ENCODE assay signal across 8 cellular contexts in genomic region chr11:114399903-114400221, GRCh38. TPM values are rescaled to one million over a fixed set of nuclear protein-coding genes. Genes with fewer than 3 reads are reported as not detected.
DNase-seq lines count a peak whose midpoint lies in the region; ATAC-seq and TF ChIP-seq lines count a peak whose summit lies in the region.

No MANE protein-coding gene starts in this region.

- H3K4me3 Mint-ChIP-seq in activated T-cell treated with anti-CD3 and anti-CD28 coated beads, Interleukin-2, amount 50 U/mL, for 72 hours, result peak overlapping the region; percentile 91 to 99

- no peaks in the 10 kb centered on the region for H3K36me3 ChIP-seq in body of pancreas (replicated peaks in 1 of 2; ENCODE audit: insufficient read depth in 1 of 2, low read depth in 2 of 2)

- peak in 1 of 3 donors; percentile 63 for TF ChIP-seq POLR2A in body of pancreas (IDR thresholded peaks at IDR 0.05)

- no peaks in the 10 kb centered on the region for H3K27me3 ChIP-seq in body of pancreas

- peak overlapping the region; percentile 99 for H3K27ac Mint-ChIP-seq in activated T-cell treated with anti-CD3 and anti-CD28 coated beads, Interleukin-2, amount 50 U/mL, for 72 hours

- no peaks in the 10 kb centered on the region for H3K27me3 Mint-ChIP-seq in activated T-cell treated with anti-CD3 and anti-CD28 coated beads, Interleukin-2, amount 50 U/mL, for 72 hours (ENCODE audit: low read depth)

- intact Hi-C loops in body of pancreas (cut with DNase I), result no loop called here

- peak in 1 of 7 experiments; percentile 8 for TF ChIP-seq CTCF in body of pancreas (IDR thresholded peaks at IDR 0.05)

- WGBS in body of pancreas, 2 donors, result 0 to 1% methylated on average over 9 to 23 of the region's 23 CpGs

- H3K4me1 Mint-ChIP-seq in activated T-cell treated with anti-CD3 and anti-CD28 coated beads, Interleukin-2, amount 50 U/mL, for 72 hours (ENCODE audit: low read depth), result peaks cover 54% of the 10 kb centered on the region

- H3K9me3 ChIP-seq in body of pancreas, result peaks cover 0 to 3% (median 0%) of the 10 kb centered on the region in 3 donors

- peak overlapping the region; percentile 96 to 99 (median 98) for H3K27ac ChIP-seq in body of pancreas
- H3K27ac ChIP-seq in temporal lobe (ENCODE audit: low read depth, low read length), result peak overlapping the region; percentile 90

- peaks cover 31% of the 10 kb centered on the region for H3K4me1 ChIP-seq in body of pancreas

- ATAC-seq in activated T-cell treated with anti-CD3 and anti-CD28 coated beads, Interleukin-2, amount 50 U/mL, for 72 hours (replicated peaks in 1 of 2), result peak in 1 of 2 donors; percentile 23
- ATAC-seq in HG02943 (IDR thresholded peaks at IDR 0.05; ENCODE audit: low read depth, unreplicated experiment) (peak; percentile 29), body of pancreas (peak; percentile 64), HG03108 (IDR thresholded peaks at IDR 0.05; ENCODE audit: unreplicated experiment) (no peak)

- H3K36me3 Mint-ChIP-seq in activated T-cell treated with anti-CD3 and anti-CD28 coated beads, Interleukin-2, amount 50 U/mL, for 72 hours (ENCODE audit: insufficient read depth in 2 of 2), result peaks cover 15 to 23% of the 10 kb centered on the region in 2 donors

- no peak for DNase-seq in activated T-cell treated with anti-CD3 and anti-CD28 coated beads, Interleukin-2, amount 50 U/mL, for 72 hours
- no peak for DNase-seq in activated T-cell treated with anti-CD3 and anti-CD28 coated beads, Interleukin-2, amount 50 U/mL, for 1 hour
- DNase-seq in NCI-H2196 treated with DMSO at 0.1 percent for 48 hours (lab: John Stamatoyannopoulos, UW; ENCODE audit: unreplicated experiment), result peak; percentile 58
- peak; percentile 69 to 81 (median 78) for DNase-seq in body of pancreas
- peak; percentile 90 for DNase-seq in left kidney (ENCODE audit: low read depth, low spot score)

- no peaks in the 10 kb centered on the region for H3K9me3 Mint-ChIP-seq in activated T-cell treated with anti-CD3 and anti-CD28 coated beads, Interleukin-2, amount 50 U/mL, for 72 hours

- peak overlapping the region; percentile 18 to 49 for H3K4me3 ChIP-seq in body of pancreas

RNA-seq across cellular contexts. Expression of gene C11orf71, which starts 0.4 kb away (rescaled TPM):
- 1 to 10 TPM; 5.9 to 7.1 TPM for total RNA-seq in activated T-cell treated with anti-CD3 and anti-CD28 coated beads, Interleukin-2, amount 50 U/mL, for 72 hours
- total RNA-seq in body of pancreas (1 to 10 TPM; 5.4 to 8.2 TPM), temporal lobe (7.9 TPM)

RNA-seq across cellular contexts. Expression of gene RBM7, which starts 0.6 kb away (rescaled TPM):
- total RNA-seq in activated T-cell treated with anti-CD3 and anti-CD28 coated beads, Interleukin-2, amount 50 U/mL, for 72 hours, result 10 to 100 TPM; 40.7 to 52.0 TPM
- 1 to 10 TPM; 7.6 to 9.6 TPM for total RNA-seq in body of pancreas
- 19.9 TPM for total RNA-seq in temporal lobe

RNA-seq across cellular contexts. Expression of gene REXO2, which starts 39.4 kb away (rescaled TPM):
- 10 to 100 TPM; 60.6 to 61.2 TPM for total RNA-seq in activated T-cell treated with anti-CD3 and anti-CD28 coated beads, Interleukin-2, amount 50 U/mL, for 72 hours
- total RNA-seq in body of pancreas, result 10 to 100 TPM; 92.1 to 95.9 TPM
- 34.7 TPM for total RNA-seq in temporal lobe

Comparison
In these comparisons a context has a peak if more than half of its experiments do, and no peak if none do; other contexts are left out.
1. DNase-seq: peak in NCI-H2196 treated with DMSO at 0.1 percent for 48 hours (single experiment), body of pancreas (4 of 4) and left kidney (single experiment); none in activated T-cell treated with anti-CD3 and anti-CD28 coated beads, Interleukin-2, amount 50 U/mL, for 72 hours (0 of 2) and activated T-cell treated with anti-CD3 and anti-CD28 coated beads, Interleukin-2, amount 50 U/mL, for 1 hour (single experiment).